Comparison of ENCODE assay signal across 11 cellular contexts in the genomic region with DNA sequence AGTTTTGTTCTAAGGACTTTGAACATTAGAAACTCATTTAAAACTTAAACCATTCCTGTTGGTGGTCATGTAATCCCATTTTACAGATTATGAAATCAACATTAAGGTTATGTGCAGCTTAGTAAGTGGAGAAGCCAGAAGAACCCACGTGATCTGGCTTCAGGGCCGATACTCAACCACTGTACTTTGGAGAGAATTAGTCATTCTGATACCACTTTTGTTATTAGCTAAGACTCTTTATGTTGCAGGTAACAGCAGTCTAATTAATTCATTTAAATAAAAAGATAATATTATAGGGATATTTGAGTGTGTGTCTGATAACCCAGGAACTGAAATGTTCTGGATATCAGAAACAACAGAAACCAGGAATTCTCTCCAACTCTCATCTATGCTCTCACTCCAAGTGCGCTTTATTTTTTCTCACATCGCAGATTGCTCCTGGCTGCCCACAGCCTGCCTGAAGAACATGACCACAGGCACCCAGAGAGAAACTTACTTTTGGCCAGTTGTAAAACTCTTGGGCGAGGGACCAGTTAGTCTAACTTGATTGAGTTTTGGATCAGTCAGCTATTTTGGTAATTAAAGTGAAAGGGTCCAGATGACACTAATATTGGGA. TPM values are rescaled to one million over a fixed set of nuclear protein-coding genes. Genes with fewer than 3 reads are reported as not detected.
DNase-seq lines count a peak whose midpoint lies in the region; ATAC-seq, FAIRE-seq and TF ChIP-seq lines count a peak whose summit lies in the region.
"Had no signal": no experiment of that assay in that cellular context is flagged by ENCODE, and none has a peak within 500 bp of the region (broad histone marks: within the 10 kb centered on the region; RNA-seq: fewer than 3 reads in every experiment).

No MANE protein-coding gene starts in this region.

- H3K79me2 ChIP-seq in GM12878 (ENCODE audit: control insufficient read depth, insufficient read depth, low read length), result peaks cover 88% of the 10 kb centered on the region

- in situ Hi-C loops in GM12878 (cut with MboI), result no loop called here

- 3% methylated on average over 5 of the region's 5 CpGs for WGBS in GM12878 (ENCODE audit: insufficient coverage, insufficient replicate concordance, low lambda C conversion rate, missing lambda C conversion rate)

- H3K27ac ChIP-seq in GM12878 (ENCODE audit: control insufficient read depth, insufficient read depth), result peak overlapping the region; percentile 87

- SMC1A ChIA-PET in GM12878 (lab: Charles Lee; ENCODE audit: uncharacterized antibody, unreplicated experiment), result interaction anchor here (0.6 to 14.1 kb wide), 21 partner anchors 9 to 453 kb away, joined by 3 to 224 read pairs (median 6); partner anchors contain the start of genes NKIRAS1 and RPL15

- no peaks in the 10 kb centered on the region; a peak in 2 of 4 replicates for H3K36me3 ChIP-seq in GM12878 (ENCODE audit: control insufficient read depth in 2 of 2, insufficient read depth in 2 of 2, low read length in 1 of 2)

- no peak overlapping the region for H3K9ac ChIP-seq in GM12878 (ENCODE audit: control insufficient read depth, insufficient read depth, low read length)

- intact Hi-C loops in GM12878 (cut with micrococcal nuclease; ENCODE audit: unreplicated experiment) (loop anchor here (2.0 to 5.0 kb wide), 2 partner anchors 36 to 120 kb away; no protein-coding TSS in a partner anchor), cardiac septum (cut with DNase I) (no loop called here), posterior cingulate gyrus (cut with DNase I) (loop anchor here (10.0 kb wide), 1 partner anchor 84 kb away; the partner anchor contains the start of genes NKIRAS1 and RPL15)

- H3K4me3 ChIP-seq in GM12878, result peak overlapping the region; percentile 22

- no peak for TF ChIP-seq RAD21 in GM12878 (IDR thresholded peaks at IDR 0.05; ENCODE audit: insufficient read depth, low read depth, low read length)

- CTCF ChIA-PET in GM12878 (lab: Yijun Ruan, JAX), result interaction anchor here (0.6 to 6.6 kb wide), 18 partner anchors 9 to 561 kb away, joined by 3 to 103 read pairs (median 6); partner anchors contain the start of genes NKIRAS1 and RPL15

- H3K27me3 ChIP-seq in GM12878 (replicated peaks in 1 of 2; ENCODE audit: control insufficient read depth in 2 of 2, insufficient read depth in 2 of 2, low read length in 1 of 2), result no peaks in the 10 kb centered on the region

- no peak for TF ChIP-seq CTCF in GM12878 (IDR thresholded peaks at IDR 0.05 in 2 of 3, conservative IDR thresholded peaks at IDR 0.05 in 1 of 3; ENCODE audit: control insufficient read depth in 2 of 3, extremely low read depth in 1 of 3, insufficient read depth in 1 of 3, low read depth in 3 of 3, low read length in 3 of 3)

- peaks cover 45% of the 10 kb centered on the region for H3K4me1 ChIP-seq in GM12878 (ENCODE audit: control insufficient read depth, insufficient read depth, low read length)

- TF ChIP-seq EP300 in GM12878 (IDR thresholded peaks at IDR 0.05; ENCODE audit: borderline replicate concordance in 1 of 2, control insufficient read depth in 1 of 2, low read depth in 2 of 2, low read length in 2 of 2), result peak; percentile 52 to 79; a peak in 2 of 4 replicates

- H2AFZ ChIP-seq in GM12878 (ENCODE audit: control insufficient read depth, low read depth, low read length), result no peak overlapping the region

- peak overlapping the region; percentile 86 for H3K4me2 ChIP-seq in GM12878 (ENCODE audit: control insufficient read depth, insufficient read depth)

- peak; percentile 77 for FAIRE-seq in GM12878 (lab: Jason Lieb, UNC)

- peak; percentile 83 for DNase-seq in GM12878 (ENCODE audit: low read depth, low spot score)
- DNase-seq in NCI-H2227 treated with DMSO at 0.1 percent for 48 hours (lab: John Stamatoyannopoulos, UW), result no peak
- no peak for DNase-seq in cardiac septum (ENCODE audit: low spot score)
- DNase-seq in posterior cingulate gyrus, result no peak
- no peak for DNase-seq in globus pallidus (ENCODE audit: low spot score)
- DNase-seq: EL, NCI-H1092 treated with DMSO at 0.1 percent for 48 hours, T-helper 9 cell had no signal

- no peak for TF ChIP-seq POLR2A in GM12878 (IDR thresholded peaks at IDR 0.05; ENCODE audit: low read depth, low read length)

- ATAC-seq in GM18498 (IDR thresholded peaks at IDR 0.05; ENCODE audit: unreplicated experiment), result peak; percentile 86
- ATAC-seq in GM21360 (IDR thresholded peaks at IDR 0.05; ENCODE audit: unreplicated experiment), result peak; percentile 74
- ATAC-seq in HG03108 (IDR thresholded peaks at IDR 0.05; ENCODE audit: unreplicated experiment), result peak; percentile 74
- ATAC-seq in GM12878, result peak; percentile 84

- no peaks in the 10 kb centered on the region for H3K9me3 ChIP-seq in GM12878 (replicated peaks; ENCODE audit: control insufficient read depth, insufficient read depth, low read length)

- TSS peak; percentile 10 for BruUV-seq in GM12878 (replicated peaks; lab: Mats Ljungman, UMichigan)

- H4K20me1 ChIP-seq in GM12878 (ENCODE audit: control insufficient read depth, insufficient read depth), result 0 out of 2 replicates have a peak, but pooled peaks cover 3% of the 10 kb centered on the region

- POLR2A ChIA-PET in GM12878 (lab: Charles Lee), result interaction anchor here (0.6 to 7.8 kb wide), 14 partner anchors 10 to 706 kb away, joined by 3 to 92 read pairs (median 4); partner anchors contain the start of genes NKIRAS1 and RPL15

- RAD21 ChIA-PET in GM12878 (lab: Charles Lee; ENCODE audit: unreplicated experiment), result interaction anchor here (0.8 to 4.8 kb wide), 16 partner anchors 15 to 238 kb away, joined by 3 to 96 read pairs (median 6); partner anchors contain the start of genes NKIRAS1 and RPL15

TF ChIP-seq in GM12878, 131 proteins besides CTCF, POLR2A, EP300 and RAD21 (continues in another document):
- TF ChIP-seq, protein P1, sequence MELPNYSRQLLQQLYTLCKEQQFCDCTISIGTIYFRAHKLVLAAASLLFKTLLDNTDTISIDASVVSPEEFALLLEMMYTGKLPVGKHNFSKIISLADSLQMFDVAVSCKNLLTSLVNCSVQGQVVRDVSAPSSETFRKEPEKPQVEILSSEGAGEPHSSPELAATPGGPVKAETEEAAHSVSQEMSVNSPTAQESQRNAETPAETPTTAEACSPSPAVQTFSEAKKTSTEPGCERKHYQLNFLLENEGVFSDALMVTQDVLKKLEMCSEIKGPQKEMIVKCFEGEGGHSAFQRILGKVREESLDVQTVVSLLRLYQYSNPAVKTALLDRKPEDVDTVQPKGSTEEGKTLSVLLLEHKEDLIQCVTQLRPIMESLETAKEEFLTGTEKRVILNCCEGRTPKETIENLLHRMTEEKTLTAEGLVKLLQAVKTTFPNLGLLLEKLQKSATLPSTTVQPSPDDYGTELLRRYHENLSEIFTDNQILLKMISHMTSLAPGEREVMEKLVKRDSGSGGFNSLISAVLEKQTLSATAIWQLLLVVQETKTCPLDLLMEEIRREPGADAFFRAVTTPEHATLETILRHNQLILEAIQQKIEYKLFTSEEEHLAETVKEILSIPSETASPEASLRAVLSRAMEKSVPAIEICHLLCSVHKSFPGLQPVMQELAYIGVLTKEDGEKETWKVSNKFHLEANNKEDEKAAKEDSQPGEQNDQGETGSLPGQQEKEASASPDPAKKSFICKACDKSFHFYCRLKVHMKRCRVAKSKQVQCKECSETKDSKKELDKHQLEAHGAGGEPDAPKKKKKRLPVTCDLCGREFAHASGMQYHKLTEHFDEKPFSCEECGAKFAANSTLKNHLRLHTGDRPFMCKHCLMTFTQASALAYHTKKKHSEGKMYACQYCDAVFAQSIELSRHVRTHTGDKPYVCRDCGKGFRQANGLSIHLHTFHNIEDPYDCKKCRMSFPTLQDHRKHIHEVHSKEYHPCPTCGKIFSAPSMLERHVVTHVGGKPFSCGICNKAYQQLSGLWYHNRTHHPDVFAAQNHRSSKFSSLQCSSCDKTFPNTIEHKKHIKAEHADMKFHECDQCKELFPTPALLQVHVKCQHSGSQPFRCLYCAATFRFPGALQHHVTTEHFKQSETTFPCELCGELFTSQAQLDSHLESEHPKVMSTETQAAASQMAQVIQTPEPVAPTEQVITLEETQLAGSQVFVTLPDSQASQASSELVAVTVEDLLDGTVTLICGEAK (IDR thresholded peaks at IDR 0.05; ENCODE audit: borderline replicate concordance), result peak; percentile 2; the same call in 1 of the 2 replicates
- TF ChIP-seq SMARCA5 (IDR thresholded peaks at IDR 0.05) (peak; percentile 88; the same call in 1 of the 2 replicates), ETV6 (conservative IDR thresholded peaks at IDR 0.05 in 1 of 2, IDR thresholded peaks at IDR 0.05 in 1 of 2; ENCODE audit: borderline replicate concordance in 1 of 2, low read depth in 1 of 2) (0 out of 4 replicates have a peak, but pooled peaks of 1 of the 2 experiments have one; percentile 17), SIX5 (IDR thresholded peaks at IDR 0.05; ENCODE audit: low read depth, low read length, severe bottlenecking) (no peak), IKZF2 (IDR thresholded peaks at IDR 0.05) (peak; percentile 87 to 91)

RNA-seq across cellular contexts. Expression of gene UBE2E1, which starts 25.2 kb away (rescaled TPM):
- 149 and 156 TPM in 2 replicates for total RNA-seq in GM12878 (2013; cell fraction: nucleolus; rRNA removed)
- total RNA-seq in GM12878 (2014; rRNA removed) (110 and 129 TPM in 2 replicates), GM12878 (2014; rRNA removed; fragmentation: Illumina TruSeq; extraction: Trizol) (230 and 236 TPM in 2 replicates), GM12878 (2021) (162 and 167 TPM in 2 replicates), cardiac septum (59.7 TPM)
- polyA plus RNA-seq in GM12878 (2011; ENCODE audit: low read depth), result 122 TPM
- polyA plus RNA-seq in GM12878 (2011; rRNA removed) (425 and 698 TPM in 2 replicates), GM12878 (2014; fragmentation: Illumina TruSeq; extraction: Trizol) (282 and 450 TPM in 2 replicates), GM12878 (2014; fragmentation: Nextera tagmentation; extraction: Ambion mirVana) (100 to 1,000 TPM; 113 to 128 TPM), GM12878 (2014; rRNA removed) (159 and 202 TPM in 2 replicates), GM12878 (2016; fragmentation: Nextera tagmentation; extraction: Ambion mirVana) (10 to 100 TPM; 18.7 to 21.8 TPM)
- polyA plus RNA-seq in GM12878 (2011; cell fraction: cytosol; rRNA removed), result 160 and 172 TPM in 2 replicates
- 186 and 224 TPM in 2 replicates for polyA plus RNA-seq in GM12878 (2011; cell fraction: nucleus; rRNA removed)
- polyA plus RNA-seq in GM12878 (2012), result 192 and 242 TPM in 2 replicates
- 126 and 154 TPM in 2 replicates for polyA minus RNA-seq in GM12878 (2011; rRNA and poly(A)+ RNA removed)
- 57.1 and 82.3 TPM in 2 replicates for polyA minus RNA-seq in GM12878 (2011; cell fraction: cytosol; rRNA and poly(A)+ RNA removed)
- polyA minus RNA-seq in GM12878 (2011; cell fraction: nucleus; rRNA and poly(A)+ RNA removed), result 84.7 and 98.8 TPM in 2 replicates
